8 cellular contexts compared by ENCODE assay signal in genomic region chr3:196867507-196868296, GRCh38. TPM values are rescaled to one million over a fixed set of nuclear protein-coding genes. Genes with fewer than 3 reads are reported as not detected.
DNase-seq lines count a peak whose midpoint lies in the region; ATAC-seq and TF ChIP-seq lines count a peak whose summit lies in the region.

TSS of gene SENP5 (plus strand) at chr3:196867920. CDS start at chr3:196885182, 17,262 bp downstream.

- intact Hi-C loops in CD14-positive monocyte (cut with micrococcal nuclease), result loop anchor here (5.0 kb wide), 1 partner anchor 75 kb away; the partner anchor contains the start of gene NCBP2 (in 2 of the 2)

- ATAC-seq in GM19397 (IDR thresholded peaks at IDR 0.05; ENCODE audit: unreplicated experiment) (peak; percentile 96), HG03565 (IDR thresholded peaks at IDR 0.05; ENCODE audit: unreplicated experiment) (peak; percentile 92)

- H3K27ac Mint-ChIP-seq in CD14-positive monocyte, result peak within 1 kb of the TSS; percentile 93 to 98 (median 97)

- peak within 1 kb of the TSS; percentile 97 for H3K4me3 Mint-ChIP-seq in CD14-positive monocyte

- no peak for TF ChIP-seq CTCF in CD14-positive monocyte (IDR thresholded peaks at IDR 0.05)

- DNase-seq in CD14-positive monocyte (ENCODE audit: low spot score), result peak; percentile 85
- DNase-seq in NCI-H748 (lab: John Stamatoyannopoulos, UW; ENCODE audit: unreplicated experiment), result peak; percentile 87
- DNase-seq in activated CD4-positive, alpha-beta T cell treated with anti-CD3 and anti-CD28 coated beads, Interleukin-2, amount 50 U/mL, for 1 hour, result peak; percentile 85
- DNase-seq in cortex of kidney (lab: John Stamatoyannopoulos, UW), result peak; percentile 43
- peak; percentile 97 for DNase-seq in left kidney (ENCODE audit: low read depth, low spot score)
- DNase-seq in stimulated activated CD4-positive, alpha-beta T cell treated with anti-CD3 and anti-CD28 coated beads, Interleukin-1b, Interleukin-23, amount 100 ng/mL, for 48 hours, result peak; percentile 89

- peaks cover 17% of the 10 kb centered on the region for H3K4me1 Mint-ChIP-seq in CD14-positive monocyte

- peaks cover 0 to 2% (median 0%) of the 10 kb centered on the region in 3 donors for H3K27me3 Mint-ChIP-seq in CD14-positive monocyte (ENCODE audit: low read depth in 3 of 3)

- H3K9me3 Mint-ChIP-seq in CD14-positive monocyte, result peaks cover 3 to 9% (median 6%) of the 10 kb centered on the region in 7 donors

- H3K36me3 Mint-ChIP-seq in CD14-positive monocyte, result peaks cover 6 to 11% of the 10 kb centered on the region in 2 donors

RNA-seq across cellular contexts. Expression of gene SENP5, which starts in this region (rescaled TPM):
- polyA plus RNA-seq in CD14-positive monocyte, result 1 to 10 TPM; 6.7 to 8.4 TPM

Comparison
In these comparisons a context has a peak if more than half of its experiments do, and no peak if none do; other contexts are left out.
1. Peak in every context shown above with its lines: DNase-seq and ATAC-seq.
2. DNase-seq: peak in every context shown above with its lines; median percentile 97 in left kidney; 89 in stimulated activated CD4-positive, alpha-beta T cell treated with anti-CD3 and anti-CD28 coated beads, Interleukin-1b, Interleukin-23, amount 100 ng/mL, for 48 hours; 87 in NCI-H748; 85 in CD14-positive monocyte; 85 in activated CD4-positive, alpha-beta T cell treated with anti-CD3 and anti-CD28 coated beads, Interleukin-2, amount 50 U/mL, for 1 hour; 43 in cortex of kidney.